ENCODE assay signal across 14 cellular contexts in genomic region chr1:108947871-108948525, GRCh38. TPM values are rescaled to one million over a fixed set of nuclear protein-coding genes. Genes with fewer than 3 reads are reported as not detected.
DNase-seq lines count a peak whose midpoint lies in the region; ATAC-seq and TF ChIP-seq lines count a peak whose summit lies in the region.
"Had no signal": no experiment of that assay in that cellular context is flagged by ENCODE, and none has a peak within 500 bp of the region (broad histone marks: within the 10 kb centered on the region; RNA-seq: fewer than 3 reads in every experiment).

No MANE protein-coding gene starts in this region.

- H3K4me3 Mint-ChIP-seq in stimulated activated memory B cell treated with anti-CD40 and anti-IgM and Interleukin-4, amounts not matched to agents 10 μg/mL and 1 μg/mL and 100 μg/mL, for 72 hours = no peak overlapping the region

- H3K4me1 Mint-ChIP-seq in stimulated activated memory B cell treated with anti-CD40 and anti-IgM and Interleukin-4, amounts not matched to agents 10 μg/mL and 1 μg/mL and 100 μg/mL, for 72 hours = peaks cover 18% of the 10 kb centered on the region

- peak overlapping the region; percentile 53 for H3K9ac ChIP-seq in GM23248
- H3K9ac ChIP-seq in iPS-15b (ENCODE audit: low read depth, low read length) = no peak overlapping the region

- H3K36me3 ChIP-seq in GM23248 (ENCODE audit: low read depth) (peaks cover 9% of the 10 kb centered on the region; the same call in 1 of the 2 replicates), iPS-15b (ENCODE audit: control insufficient read depth, insufficient read depth, low read length) (peaks cover 5% of the 10 kb centered on the region)

- 3 to 4% methylated on average over 6 of the region's 6 CpGs for WGBS in GM23248 (ENCODE audit: low coverage in 1 of 2, low lambda C conversion rate in 2 of 2, missing lambda C conversion rate in 2 of 2), 2 experiments

- H3K4me1 ChIP-seq in GM23248 (ENCODE audit: insufficient read depth) = peaks cover 11% of the 10 kb centered on the region
- H3K4me1 ChIP-seq in iPS-15b (ENCODE audit: control insufficient read depth, insufficient read depth, low read length) = peaks cover 23% of the 10 kb centered on the region
- H3K4me1 ChIP-seq: colonic mucosa had no signal

- peaks cover 67% of the 10 kb centered on the region for H3K79me2 ChIP-seq in GM23248 (ENCODE audit: insufficient read depth)

- peaks cover 13% of the 10 kb centered on the region for H3F3A ChIP-seq in GM23248 (ENCODE audit: insufficient read depth)

- no peaks in the 10 kb centered on the region for H3K9me2 ChIP-seq in GM23248 (ENCODE audit: insufficient read depth)

- ATAC-seq in stimulated activated naive CD8-positive, alpha-beta T cell treated with anti-CD3 and anti-CD28 coated beads, Interleukin-15, Interleukin-2, amounts not matched to agents 100 U/mL and 50 U/mL, for 24 hours = no peak
- no peak for ATAC-seq in stimulated activated memory B cell treated with anti-CD40 and anti-IgM and Interleukin-4, amounts not matched to agents 10 μg/mL and 1 μg/mL and 100 μg/mL, for 72 hours

- H3K27me3 ChIP-seq in GM23248 (replicated peaks; ENCODE audit: insufficient read depth) (no peaks in the 10 kb centered on the region), iPS-15b (ENCODE audit: control insufficient read depth, insufficient read depth, low read length) (no peaks in the 10 kb centered on the region)
- H3K27me3 ChIP-seq: colonic mucosa, thyroid gland had no signal

- peak overlapping the region; percentile 81 for H3K4me2 ChIP-seq in GM23248 (ENCODE audit: unreplicated experiment)

- in situ Hi-C loops in GM23248 (cut with MboI) = no loop called here

- H2AFZ ChIP-seq in GM23248 = peak overlapping the region; percentile 79

- TF ChIP-seq CTCF in choroid plexus epithelial cell (conservative IDR thresholded peaks at IDR 0.05; ENCODE audit: low read depth, low read length) = no peak

- no peaks in the 10 kb centered on the region for H4K20me1 ChIP-seq in GM23248 (ENCODE audit: insufficient read depth)

- H3K27ac Mint-ChIP-seq in stimulated activated memory B cell treated with anti-CD40 and anti-IgM and Interleukin-4, amounts not matched to agents 10 μg/mL and 1 μg/mL and 100 μg/mL, for 72 hours = no peak overlapping the region

- H3K27ac ChIP-seq in GM23248 = peak overlapping the region; percentile 32; the same call in 1 of the 2 replicates
- H3K27ac ChIP-seq: colonic mucosa had no signal

- H3K9me3 ChIP-seq in GM23248 (ENCODE audit: low read depth) (no peaks in the 10 kb centered on the region), iPS-15b (ENCODE audit: control insufficient read depth, insufficient read depth, low read length) (no peaks in the 10 kb centered on the region)
- H3K9me3 ChIP-seq: colonic mucosa, thyroid gland had no signal

- peaks cover 41% of the 10 kb centered on the region for H3K36me3 Mint-ChIP-seq in stimulated activated memory B cell treated with anti-CD40 and anti-IgM and Interleukin-4, amounts not matched to agents 10 μg/mL and 1 μg/mL and 100 μg/mL, for 72 hours

- DNase-seq in GM23248 = peak; percentile 50
- DNase-seq in choroid plexus epithelial cell (ENCODE audit: low read depth) = peak; percentile 17
- DNase-seq in putamen (ENCODE audit: low spot score) = peak; percentile 70
- DNase-seq in NCI-H2227 treated with DMSO at 0.1 percent for 48 hours (lab: John Stamatoyannopoulos, UW) = no peak
- DNase-seq in NCI-H524 (lab: John Stamatoyannopoulos, UW) = no peak
- DNase-seq in stimulated activated naive CD8-positive, alpha-beta T cell treated with anti-CD3 and anti-CD28 coated beads, Interleukin-15, Interleukin-2, amounts not matched to agents 100 U/mL and 50 U/mL, for 24 hours = no peak
- DNase-seq: activated T-cell treated with anti-CD3 and anti-CD28 coated beads, Interleukin-2, amount 50 U/mL, for 1 hour; Calu3; colonic mucosa; NCI-H510A; T-helper 2 cell had no signal

- H3K4me3 ChIP-seq in GM23248 (peak overlapping the region; percentile 62), choroid plexus epithelial cell (ENCODE audit: low read depth, low read length) (peak overlapping the region; percentile 36), iPS-15b (ENCODE audit: low read depth, low read length) (peak overlapping the region; percentile 1)
- H3K4me3 ChIP-seq: colonic mucosa, thyroid gland had no signal

- H3K27me3 Mint-ChIP-seq in stimulated activated memory B cell treated with anti-CD40 and anti-IgM and Interleukin-4, amounts not matched to agents 10 μg/mL and 1 μg/mL and 100 μg/mL, for 72 hours = no peaks in the 10 kb centered on the region

- no peaks in the 10 kb centered on the region for H3K9me3 Mint-ChIP-seq in stimulated activated memory B cell treated with anti-CD40 and anti-IgM and Interleukin-4, amounts not matched to agents 10 μg/mL and 1 μg/mL and 100 μg/mL, for 72 hours

RNA-seq across cellular contexts. Expression of gene CLCC1, which starts 15.3 kb away (rescaled TPM):
- total RNA-seq in GM23248 (2014; rRNA removed; shearing (Covaris generic)) = 35.3 and 58.0 TPM in 2 replicates
- 34.9 and 36.8 TPM in 2 replicates for polyA plus RNA-seq in GM23248 (2016; fragmentation: Nextera tagmentation; extraction: Ambion mirVana)

Comparison
In these comparisons a context has a peak if more than half of its experiments do, and no peak if none do; other contexts are left out.
1. DNase-seq: peak in GM23248 (single experiment), choroid plexus epithelial cell (single experiment) and putamen (single experiment); none in NCI-H2227 treated with DMSO at 0.1 percent for 48 hours (single experiment), NCI-H524 (0 of 2) and stimulated activated naive CD8-positive, alpha-beta T cell treated with anti-CD3 and anti-CD28 coated beads, Interleukin-15, Interleukin-2, amounts not matched to agents 100 U/mL and 50 U/mL, for 24 hours (single experiment).
2. H3K4me3 ChIP-seq: peak in every context shown above with its lines; median percentile 62 in GM23248; 36 in choroid plexus epithelial cell; 1 in iPS-15b.